Comparison of ENCODE assay signal across 12 cellular contexts in genomic region chr7:30434140-30434799, GRCh38. TPM values are rescaled to one million over a fixed set of nuclear protein-coding genes. Genes with fewer than 3 reads are reported as not detected.
DNase-seq lines count a peak whose midpoint lies in the region; ATAC-seq, FAIRE-seq and TF ChIP-seq lines count a peak whose summit lies in the region.
"Had no signal": no experiment of that assay in that cellular context is flagged by ENCODE, and none has a peak within 500 bp of the region (broad histone marks: within the 10 kb centered on the region; RNA-seq: fewer than 3 reads in every experiment).

No MANE protein-coding gene starts in this region.

- no peak overlapping the region for H2BK20ac ChIP-seq in H1 (ENCODE audit: low read length)

- no peaks in the 10 kb centered on the region; a peak in 1 of 22 replicates for H4K20me1 ChIP-seq in BLaER1 treated with 17β-estradiol and CSF1 and Interleukin-3, amounts not matched to agents 10 nM and 100 nM
- no peaks in the 10 kb centered on the region for H4K20me1 ChIP-seq in H1 (replicated peaks in 1 of 2; ENCODE audit: control insufficient read depth in 1 of 2, insufficient read depth in 2 of 2, low read length in 2 of 2)

- H3K23me2 ChIP-seq in H1 (ENCODE audit: low read depth, low read length): no peaks in the 10 kb centered on the region

- DNase-seq in NAMALWA (ENCODE audit: low spot score): peak; percentile 58
- no peak for DNase-seq in H1 (ENCODE audit: low read depth in 1 of 2, low spot score in 2 of 2)
- no peak for DNase-seq in COR-L47 (lab: John Stamatoyannopoulos, UW)
- DNase-seq in tibial nerve (ENCODE audit: low spot score in 2 of 2): no peak
- no peak for DNase-seq in activated naive CD4-positive, alpha-beta T cell treated with anti-CD3 and anti-CD28 coated beads, Interleukin-2, amount 10 ng/mL, durations not matched to agents 7 days and 5 days
- DNase-seq: NCI-H524, trophoblast cell had no signal

- 74% methylated on average over 6 of the region's 6 CpGs; no CpG with 5 or more reads in 1 of the 2 experiments for WGBS in H1 (ENCODE audit: extremely low coverage in 1 of 2, insufficient coverage in 1 of 2, insufficient read length in 1 of 2, insufficient replicate concordance in 2 of 2, low coverage in 1 of 2, low lambda C conversion rate in 2 of 2, missing lambda C conversion rate in 1 of 2), 2 experiments
- 76 to 78% methylated on average over 6 of the region's 6 CpGs for WGBS in tibial nerve, 2 donors

- H3K27ac ChIP-seq in BLaER1 treated with 17β-estradiol and CSF1 and Interleukin-3, amounts not matched to agents 10 nM and 100 nM: peak overlapping the region in 8 of 11 experiments; percentile 7 to 65 (median 44); a peak in 13 of 22 replicates
- no peak overlapping the region for H3K27ac ChIP-seq in H1 (ENCODE audit: low read depth, low read length)
- no peak overlapping the region for H3K27ac ChIP-seq in tibial nerve

- H3K56ac ChIP-seq in H1 (replicated peaks; ENCODE audit: insufficient read length, low read depth, low read length): no peak overlapping the region

- no peak overlapping the region for H3K4me3 ChIP-seq in BLaER1 treated with 17β-estradiol and CSF1 and Interleukin-3, amounts not matched to agents 10 nM and 100 nM
- H3K4me3 ChIP-seq in H1 (ENCODE audit: extremely low read depth in 1 of 4, insufficient read depth in 2 of 4, low read depth in 3 of 4, low read length in 4 of 4) (no peak overlapping the region), tibial nerve (no peak overlapping the region)
- H3K4me3 ChIP-seq: right atrium auricular region had no signal

- H2AFZ ChIP-seq in H1 (ENCODE audit: low read length): no peak overlapping the region

- peaks cover 43% of the 10 kb centered on the region for H3K36me3 Mint-ChIP-seq in activated naive CD4-positive, alpha-beta T cell treated with anti-CD3 and anti-CD28 coated beads, Interleukin-2, amount 10 ng/mL, durations not matched to agents 7 days and 5 days

- peaks cover 23 to 59% (median 43%) of the 10 kb centered on the region in 11 experiments for H3K36me3 ChIP-seq in BLaER1 treated with 17β-estradiol and CSF1 and Interleukin-3, amounts not matched to agents 10 nM and 100 nM
- H3K36me3 ChIP-seq in H1 (ENCODE audit: control insufficient read depth in 2 of 4, insufficient read depth in 4 of 4, low read length in 3 of 4) (peaks cover 0 to 17% (median 0%) of the 10 kb centered on the region in 4 experiments; a peak in 1 of 8 replicates), tibial nerve (peaks cover 0 to 61% (median 6%) of the 10 kb centered on the region in 3 donors)

- TF ChIP-seq CTCF in H1 (IDR thresholded peaks at IDR 0.05; ENCODE audit: control extremely low read depth in 1 of 3, insufficient read depth in 1 of 3, low read depth in 1 of 3, low read length in 3 of 3): no peak
- TF ChIP-seq CTCF in tibial nerve (IDR thresholded peaks at IDR 0.05): no peak

- H3K23ac ChIP-seq in H1 (ENCODE audit: insufficient read length): no peak overlapping the region

- H4K8ac ChIP-seq in H1 (ENCODE audit: extremely low read depth, insufficient read depth, low read length): no peak overlapping the region

- peaks cover 58 to 65% (median 63%) of the 10 kb centered on the region in 10 experiments for H3K4me1 ChIP-seq in BLaER1 treated with 17β-estradiol and CSF1 and Interleukin-3, amounts not matched to agents 10 nM and 100 nM
- peaks cover 2 to 11% (median 10%) of the 10 kb centered on the region in 4 experiments; a peak in 4 of 7 replicates for H3K4me1 ChIP-seq in H1 (replicated peaks in 1 of 4; ENCODE audit: control insufficient read depth in 3 of 4, insufficient read depth in 4 of 4, low read length in 3 of 4)
- peaks cover 0 to 56% (median 31%) of the 10 kb centered on the region in 4 donors for H3K4me1 ChIP-seq in tibial nerve

- no peak overlapping the region for H3K18ac ChIP-seq in H1 (ENCODE audit: extremely low read depth, low read length)

- POLR2A ChIA-PET in H1 (lab: Charles Lee; ENCODE audit: partially characterized antibody): no interaction called here

- no peak overlapping the region for H4K91ac ChIP-seq in H1 (replicated peaks; ENCODE audit: insufficient read length, low read length)

- no peak overlapping the region for H4K5ac ChIP-seq in H1 (ENCODE audit: insufficient read length, low read depth, low read length)

- H3K4me3 Mint-ChIP-seq in activated naive CD4-positive, alpha-beta T cell treated with anti-CD3 and anti-CD28 coated beads, Interleukin-2, amount 10 ng/mL, durations not matched to agents 7 days and 5 days: no peak overlapping the region
- H3K4me3 Mint-ChIP-seq: activated naive CD4-positive, alpha-beta T cell treated with anti-CD3 and anti-CD28 coated beads, Interleukin-2, amount 50 U/mL, for 24 hours had no signal

- H2BK15ac ChIP-seq in H1 (ENCODE audit: low read length): no peak overlapping the region

- TF ChIP-seq POLR2A in H1 (IDR thresholded peaks at IDR 0.05; ENCODE audit: control extremely low read depth in 1 of 2, low read depth in 2 of 2, low read length in 2 of 2): no peak
- no peak for TF ChIP-seq POLR2A in tibial nerve (IDR thresholded peaks at IDR 0.05)

- no peak overlapping the region for H3K14ac ChIP-seq in H1 (ENCODE audit: insufficient read length)

- TF ChIP-seq RAD21 in H1 (IDR thresholded peaks at IDR 0.05 in 1 of 2, conservative IDR thresholded peaks at IDR 0.05 in 1 of 2; ENCODE audit: low read depth in 2 of 2, low read length in 2 of 2): no peak

- no peak overlapping the region for H3K27ac Mint-ChIP-seq in activated naive CD4-positive, alpha-beta T cell treated with anti-CD3 and anti-CD28 coated beads, Interleukin-2, amount 10 ng/mL, durations not matched to agents 7 days and 5 days
- H3K27ac Mint-ChIP-seq: activated naive CD4-positive, alpha-beta T cell treated with anti-CD3 and anti-CD28 coated beads, Interleukin-2, amount 50 U/mL, for 24 hours had no signal

- no peak for TF ChIP-seq EP300 in H1 (IDR thresholded peaks at IDR 0.05; ENCODE audit: borderline replicate concordance in 1 of 2, low read depth in 2 of 2, low read length in 2 of 2)
- no peak for TF ChIP-seq EP300 in tibial nerve (IDR thresholded peaks at IDR 0.05)

- H2BK12ac ChIP-seq in H1 (ENCODE audit: low read depth, low read length): no peak overlapping the region

- no peak overlapping the region for H2AK5ac ChIP-seq in H1 (ENCODE audit: low read depth, low read length)

- CTCF ChIA-PET in H1 (lab: Charles Lee; ENCODE audit: partially characterized antibody): interaction anchor here (0.7 kb wide), 1 partner anchor 306 kb away, joined by 3 read pairs; no protein-coding TSS in a partner anchor
- CTCF ChIA-PET in activated naive CD4-positive, alpha-beta T cell treated with anti-CD3 and anti-CD28 coated beads, Interleukin-2, amount 10 ng/mL, durations not matched to agents 7 days and 5 days (lab: Charles Lee): no interaction called here

- H3K4me2 ChIP-seq in BLaER1 treated with 17β-estradiol and CSF1 and Interleukin-3, amounts not matched to agents 10 nM and 100 nM: peak overlapping the region; percentile 62 to 92 (median 78)
- no peak overlapping the region for H3K4me2 ChIP-seq in H1 (ENCODE audit: insufficient read depth in 1 of 2, low read depth in 2 of 2, low read length in 2 of 2)

- H3K79me1 ChIP-seq in H1 (ENCODE audit: low read depth, low read length): no peaks in the 10 kb centered on the region; the same call in 1 of the 2 replicates

- no peak for FAIRE-seq in H1 (lab: Jason Lieb, UNC)

- no peaks in the 10 kb centered on the region for H3K9me3 Mint-ChIP-seq in activated naive CD4-positive, alpha-beta T cell treated with anti-CD3 and anti-CD28 coated beads, Interleukin-2, amount 10 ng/mL, durations not matched to agents 7 days and 5 days
- H3K9me3 Mint-ChIP-seq: activated naive CD4-positive, alpha-beta T cell treated with anti-CD3 and anti-CD28 coated beads, Interleukin-2, amount 50 U/mL, for 24 hours had no signal

- H2BK5ac ChIP-seq in H1 (ENCODE audit: low read depth, low read length): no peak overlapping the region

- peaks cover 0 to 18% (median 9%) of the 10 kb centered on the region in 11 experiments; a peak in 15 of 22 replicates for H3K9me3 ChIP-seq in BLaER1 treated with 17β-estradiol and CSF1 and Interleukin-3, amounts not matched to agents 10 nM and 100 nM (replicated peaks in 1 of 11)
- peaks cover 0 to 7% of the 10 kb centered on the region in 2 experiments; a peak in 1 of 4 replicates for H3K9me3 ChIP-seq in H1 (ENCODE audit: insufficient read depth in 2 of 2, low read depth in 1 of 2, low read length in 1 of 2)
- H3K9me3 ChIP-seq in tibial nerve: no peaks in the 10 kb centered on the region
- H3K9me3 ChIP-seq: right atrium auricular region had no signal

- peaks cover 3% of the 10 kb centered on the region for H3K4me1 Mint-ChIP-seq in activated naive CD4-positive, alpha-beta T cell treated with anti-CD3 and anti-CD28 coated beads, Interleukin-2, amount 10 ng/mL, durations not matched to agents 7 days and 5 days
- H3K4me1 Mint-ChIP-seq: activated naive CD4-positive, alpha-beta T cell treated with anti-CD3 and anti-CD28 coated beads, Interleukin-2, amount 50 U/mL, for 24 hours had no signal

- no peaks in the 10 kb centered on the region for H3K27me3 Mint-ChIP-seq in activated naive CD4-positive, alpha-beta T cell treated with anti-CD3 and anti-CD28 coated beads, Interleukin-2, amount 10 ng/mL, durations not matched to agents 7 days and 5 days
- H3K27me3 Mint-ChIP-seq: activated naive CD4-positive, alpha-beta T cell treated with anti-CD3 and anti-CD28 coated beads, Interleukin-2, amount 50 U/mL, for 24 hours had no signal

- no peak overlapping the region for H2BK120ac ChIP-seq in H1 (replicated peaks; ENCODE audit: low read depth, low read length)

- H3K9ac ChIP-seq in BLaER1 treated with 17β-estradiol and CSF1 and Interleukin-3, amounts not matched to agents 10 nM and 100 nM: peak overlapping the region in 2 of 11 experiments; percentile 15 to 30; a peak in 1 of 22 replicates
- H3K9ac ChIP-seq in H1 (replicated peaks in 1 of 4; ENCODE audit: extremely low read depth in 1 of 4, low read depth in 3 of 4, low read length in 3 of 4): no peak overlapping the region

- no peak overlapping the region for H3K4ac ChIP-seq in H1 (replicated peaks; ENCODE audit: insufficient read length, low read depth, low read length)

- peak; percentile 55 for ATAC-seq in GM19328 (IDR thresholded peaks at IDR 0.05; ENCODE audit: unreplicated experiment)
- no peak for ATAC-seq in HG03280 (IDR thresholded peaks at IDR 0.05; ENCODE audit: unreplicated experiment)

- H3K27me3 ChIP-seq in BLaER1 treated with 17β-estradiol and CSF1 and Interleukin-3, amounts not matched to agents 10 nM and 100 nM: no peaks in the 10 kb centered on the region
- H3K27me3 ChIP-seq in H1 (replicated peaks in 1 of 4; ENCODE audit: control insufficient read depth in 3 of 4, extremely low read depth in 1 of 4, insufficient read depth in 3 of 4, low read length in 3 of 4) (no peaks in the 10 kb centered on the region), tibial nerve (no peaks in the 10 kb centered on the region)
- H3K27me3 ChIP-seq: right atrium auricular region had no signal

- H3K79me2 ChIP-seq in H1 (ENCODE audit: control insufficient read depth in 1 of 2, insufficient read depth in 2 of 2, low read length in 2 of 2): no peaks in the 10 kb centered on the region; a peak in 1 of 4 replicates

RNA-seq across cellular contexts. Expression of gene NOD1, which starts 44.3 kb away (rescaled TPM):
- total RNA-seq in H1 (2021; fragmentation: NEBNext Ultra II Directional; extraction: Animal tissue kit (Norgen Biotek cat#: 25700)): 6.0 and 6.5 TPM in 2 replicates
- 3.8 and 4.1 TPM in 2 replicates for polyA plus RNA-seq in H1 (2011; rRNA removed)
- polyA plus RNA-seq in H1 (2011; cell fraction: cytosol; rRNA removed): 4.0 TPM
- 8.3 TPM for polyA plus RNA-seq in H1 (2011; cell fraction: nucleus; rRNA removed)
- 3.9 to 4.6 TPM (median 4.1 TPM) in 4 replicates for polyA plus RNA-seq in H1 (2012, experiment 1 of 2)
- polyA plus RNA-seq in H1 (2012, experiment 2 of 2): 3.0 TPM
- polyA plus RNA-seq in H1 (2013, experiment 1 of 2): 4.5 TPM
- 4.3 TPM for polyA plus RNA-seq in H1 (2013, experiment 2 of 2)
- polyA minus RNA-seq in H1 (2011; rRNA and poly(A)+ RNA removed): 5.6 and 5.9 TPM in 2 replicates
- polyA minus RNA-seq in H1 (2011; cell fraction: cytosol; rRNA and poly(A)+ RNA removed): 4.0 TPM
- polyA minus RNA-seq in H1 (2011; cell fraction: nucleus; rRNA and poly(A)+ RNA removed): 10.1 TPM
- 10 to 100 TPM; 14.9 to 50.4 (median 31.8) TPM for total RNA-seq in tibial nerve

Comparison
In these comparisons a context has a peak if more than half of its experiments do, and no peak if none do; other contexts are left out.
1. H3K27ac ChIP-seq: peak in BLaER1 treated with 17β-estradiol and CSF1 and Interleukin-3, amounts not matched to agents 10 nM and 100 nM (8 of 11); none in H1 (single experiment) and tibial nerve (0 of 4).
2. H3K4me2 ChIP-seq: peak in BLaER1 treated with 17β-estradiol and CSF1 and Interleukin-3, amounts not matched to agents 10 nM and 100 nM (11 of 11); none in H1 (0 of 2).